ENCODE assay signal across 10 cellular contexts in the genomic region with DNA sequence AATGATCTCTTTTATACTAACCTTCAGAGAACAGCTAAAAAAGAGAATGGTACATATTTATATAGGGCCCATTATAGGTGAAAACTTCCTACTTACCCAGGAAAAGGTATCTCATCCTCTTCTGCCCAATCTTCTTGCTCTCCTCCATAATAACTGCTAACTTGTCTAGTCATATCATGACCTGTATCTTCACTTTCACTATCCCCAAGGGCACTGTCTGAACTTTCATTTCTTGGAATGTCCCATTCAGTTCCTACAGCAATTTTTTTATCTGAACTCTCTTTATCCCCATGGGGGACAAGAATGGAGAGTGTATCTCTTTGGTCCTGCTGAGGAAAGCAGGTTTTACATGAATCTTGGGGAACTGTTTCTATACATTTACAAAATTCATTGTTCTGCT. TPM values are rescaled to one million over a fixed set of nuclear protein-coding genes. Genes with fewer than 3 reads are reported as not detected.
DNase-seq lines count a peak whose midpoint lies in the region; ATAC-seq lines count a peak whose summit lies in the region.
"Had no signal": no experiment of that assay in that cellular context is flagged by ENCODE, and none has a peak within 500 bp of the region (broad histone marks: within the 10 kb centered on the region; RNA-seq: fewer than 3 reads in every experiment).

No MANE protein-coding gene starts in this region.

- H3K4me3 Mint-ChIP-seq in activated naive CD8-positive, alpha-beta T cell treated with anti-CD3 and anti-CD28 coated beads for 36 hours = no peak overlapping the region

- H3K27ac ChIP-seq in ACC112 (ENCODE audit: low read depth, low read length) = peak overlapping the region; percentile 77
- H3K27ac ChIP-seq: BLaER1 treated with 17β-estradiol and CSF1 and Interleukin-3, amounts not matched to agents 10 nM and 100 nM had no signal

- peaks cover 33% of the 10 kb centered on the region for H3K36me3 ChIP-seq in ACC112 (ENCODE audit: insufficient read depth, low read length)

- H3K4me3 ChIP-seq in ACC112 (ENCODE audit: low read depth, low read length) = peak overlapping the region; percentile 3; the same call in 1 of the 2 replicates
- H3K4me3 ChIP-seq: BLaER1 treated with 17β-estradiol and CSF1 and Interleukin-3, amounts not matched to agents 10 nM and 100 nM had no signal

- peaks cover 40% of the 10 kb centered on the region for H3K4me1 ChIP-seq in ACC112 (ENCODE audit: control insufficient read depth, insufficient read depth, low read length, unreplicated experiment)

- no peaks in the 10 kb centered on the region for H3K79me2 ChIP-seq in ACC112 (ENCODE audit: control insufficient read depth, insufficient read depth, low read length, unreplicated experiment)

- H3K27me3 ChIP-seq in ACC112 (ENCODE audit: insufficient read depth, low read length) = no peaks in the 10 kb centered on the region
- H3K27me3 ChIP-seq: BLaER1 treated with 17β-estradiol and CSF1 and Interleukin-3, amounts not matched to agents 10 nM and 100 nM had no signal

- H3K9me3 Mint-ChIP-seq in activated naive CD8-positive, alpha-beta T cell treated with anti-CD3 and anti-CD28 coated beads for 36 hours = no peaks in the 10 kb centered on the region

- H3K27me3 Mint-ChIP-seq in activated naive CD8-positive, alpha-beta T cell treated with anti-CD3 and anti-CD28 coated beads for 36 hours = no peaks in the 10 kb centered on the region

- no peak overlapping the region for H2AFZ ChIP-seq in ACC112 (ENCODE audit: low read length, unreplicated experiment)

- H3K4me1 Mint-ChIP-seq in activated naive CD8-positive, alpha-beta T cell treated with anti-CD3 and anti-CD28 coated beads for 36 hours = peaks cover 20% of the 10 kb centered on the region

- peak overlapping the region; percentile 69 for H3K27ac Mint-ChIP-seq in activated naive CD8-positive, alpha-beta T cell treated with anti-CD3 and anti-CD28 coated beads for 36 hours

- DNase-seq in activated naive CD8-positive, alpha-beta T cell treated with anti-CD3 and anti-CD28 coated beads for 36 hours = no peak
- DNase-seq in medulla oblongata (ENCODE audit: extremely low spot score) = peak; percentile 30
- DNase-seq in NCI-H2171 (lab: John Stamatoyannopoulos, UW) = no peak
- no peak for DNase-seq in SIG-M5 (lab: John Stamatoyannopoulos, UW)
- no peak for DNase-seq in DMS79 (lab: John Stamatoyannopoulos, UW)
- no peak for DNase-seq in mesenteric fat pad (ENCODE audit: low spot score)
- DNase-seq: stimulated activated naive CD4-positive, alpha-beta T cell treated with Interleukin-2 at 50 U/mL for 16 hours had no signal

- peak; percentile 35 for ATAC-seq in GM21367 (IDR thresholded peaks at IDR 0.05; ENCODE audit: unreplicated experiment)

- H3K36me3 Mint-ChIP-seq in activated naive CD8-positive, alpha-beta T cell treated with anti-CD3 and anti-CD28 coated beads for 36 hours = peaks cover 39% of the 10 kb centered on the region

RNA-seq across cellular contexts. Expression of gene RAPGEF6, which starts 36.4 kb away (rescaled TPM):
- 10 to 100 TPM; 25.7 to 26.0 TPM for total RNA-seq in activated naive CD8-positive, alpha-beta T cell treated with anti-CD3 and anti-CD28 coated beads for 36 hours
- total RNA-seq in mesenteric fat pad = 18.2 TPM
